In the genomic region with DNA sequence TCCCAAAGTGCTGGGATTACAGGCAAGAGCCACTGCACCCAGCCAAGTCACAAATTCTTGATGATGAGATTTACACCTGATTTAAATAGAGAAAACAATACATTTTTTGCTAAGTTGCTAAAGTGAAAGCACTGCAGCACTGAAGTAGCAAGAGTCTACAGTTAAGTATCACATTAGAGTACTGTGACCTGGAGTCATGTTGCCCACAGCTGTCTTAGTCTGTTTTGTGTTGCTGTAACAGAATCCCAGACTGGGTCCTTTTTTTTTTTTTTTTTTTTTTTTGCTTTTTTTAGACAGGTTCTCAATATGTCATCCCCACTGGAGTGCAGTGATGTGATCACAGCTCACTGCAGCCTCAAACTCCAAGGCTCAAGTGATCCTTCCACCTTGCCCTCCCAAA, we compare ENCODE assay signal across 16 cellular contexts. TPM values are rescaled to one million over a fixed set of nuclear protein-coding genes. Genes with fewer than 3 reads are reported as not detected.
DNase-seq lines count a peak whose midpoint lies in the region; ATAC-seq and TF ChIP-seq lines count a peak whose summit lies in the region.
"Had no signal": no experiment of that assay in that cellular context is flagged by ENCODE, and none has a peak within 500 bp of the region (broad histone marks: within the 10 kb centered on the region; RNA-seq: fewer than 3 reads in every experiment).

No MANE protein-coding gene starts in this region.

- no TSS peak for BruUV-seq in OCI-LY7 (replicated peaks; lab: Mats Ljungman, UMichigan)

- H3K4me1 ChIP-seq in SK-N-SH (ENCODE audit: control insufficient read depth in 1 of 2, insufficient read depth in 2 of 2, low read depth in 1 of 2, low read length in 1 of 2) = no peaks in the 10 kb centered on the region
- H3K4me1 ChIP-seq in OCI-LY7 (ENCODE audit: insufficient read depth, low read length, poor library complexity, severe bottlenecking) = peaks cover 10% of the 10 kb centered on the region

- TF ChIP-seq POLR2A in lower leg skin (IDR thresholded peaks at IDR 0.05) = no peak

- no peak for TF ChIP-seq EP300 in SK-N-SH (IDR thresholded peaks at IDR 0.05; ENCODE audit: borderline replicate concordance in 1 of 2, low read depth in 1 of 2, low read length in 1 of 2)

- H2AFZ ChIP-seq in SK-N-SH (ENCODE audit: low read depth) (no peak overlapping the region), OCI-LY7 (ENCODE audit: low read length) (peak overlapping the region; percentile 95; the same call in 1 of the 2 replicates)

- H3K27me3 ChIP-seq in SK-N-SH (ENCODE audit: insufficient read depth) = no peaks in the 10 kb centered on the region
- H3K27me3 ChIP-seq: BLaER1 had no signal

- peak; percentile 34; the same call in 1 of the 3 replicates for ATAC-seq in SK-N-SH treated with all-trans-retinoic acid at 6 μM for 48 hours
- ATAC-seq in HG02938 (IDR thresholded peaks at IDR 0.05; ENCODE audit: unreplicated experiment) = no peak

- H4K20me1 ChIP-seq in SK-N-SH (ENCODE audit: insufficient read depth) (no peaks in the 10 kb centered on the region), OCI-LY7 (ENCODE audit: insufficient read depth, low read length) (no peaks in the 10 kb centered on the region)
- H4K20me1 ChIP-seq: BLaER1 had no signal

- POLR2A ChIA-PET in SK-N-SH (lab: Yijun Ruan, JAX) (no interaction called here), OCI-LY7 (lab: Charles Lee) (interaction anchor here (0.6 to 1.6 kb wide), 3 partner anchors 11 to 409 kb away, joined by 3 to 4 read pairs (median 3); a partner anchor contains a TSS)

- H3K36me3 ChIP-seq in SK-N-SH (replicated peaks in 1 of 2; ENCODE audit: control insufficient read depth in 1 of 2, insufficient read depth in 2 of 2, low read length in 1 of 2) = no peaks in the 10 kb centered on the region
- no peaks in the 10 kb centered on the region for H3K36me3 ChIP-seq in OCI-LY7 (ENCODE audit: insufficient read depth, low read length)
- H3K36me3 ChIP-seq: BLaER1 had no signal

- H3K9me3 ChIP-seq in SK-N-SH (no peaks in the 10 kb centered on the region), OCI-LY7 (ENCODE audit: low read length) (no peaks in the 10 kb centered on the region)
- H3K9me3 ChIP-seq: BLaER1 had no signal

- TF ChIP-seq CTCF in SK-N-SH (IDR thresholded peaks at IDR 0.05) (no peak), OCI-LY7 (conservative IDR thresholded peaks at IDR 0.05; ENCODE audit: low read length) (no peak), fibroblast of villous mesenchyme (IDR thresholded peaks at IDR 0.05; ENCODE audit: insufficient read depth, low read depth, low read length) (no peak), lower leg skin (IDR thresholded peaks at IDR 0.05) (no peak)

- CTCF ChIA-PET in SK-N-SH (lab: Yijun Ruan, JAX) = no interaction called here
- CTCF ChIA-PET in OCI-LY7 (lab: Charles Lee; ENCODE audit: unreplicated experiment) = no interaction called here

- H3K27ac ChIP-seq in SK-N-SH (ENCODE audit: low read depth in 2 of 2, low read length in 1 of 2) (no peak overlapping the region), OCI-LY7 (ENCODE audit: low read depth, low read length, poor library complexity, severe bottlenecking) (no peak overlapping the region)
- H3K27ac ChIP-seq: BLaER1 had no signal

- H3F3A ChIP-seq in SK-N-SH (replicated peaks; ENCODE audit: insufficient read depth) = no peaks in the 10 kb centered on the region

- H3K4me2 ChIP-seq in SK-N-SH = no peak overlapping the region
- H3K4me2 ChIP-seq in OCI-LY7 (ENCODE audit: low read length) = no peak overlapping the region

- H3K4me3 ChIP-seq in SK-N-SH (ENCODE audit: low read depth in 2 of 2, low read length in 1 of 2) (no peak overlapping the region), OCI-LY7 (ENCODE audit: low read depth, low read length, poor library complexity, severe bottlenecking) (no peak overlapping the region), fibroblast of villous mesenchyme (ENCODE audit: low read depth, low read length) (no peak overlapping the region), lower leg skin (ENCODE audit: low read depth, poor library complexity, severe bottlenecking) (no peak overlapping the region)
- H3K4me3 ChIP-seq: BLaER1 had no signal

- H3K79me2 ChIP-seq in SK-N-SH (ENCODE audit: insufficient read depth) (no peaks in the 10 kb centered on the region), OCI-LY7 (ENCODE audit: insufficient read depth, low read depth, low read length) (no peaks in the 10 kb centered on the region)

- H3K9me2 ChIP-seq in SK-N-SH (no peaks in the 10 kb centered on the region), OCI-LY7 (ENCODE audit: insufficient read depth, low read length) (no peaks in the 10 kb centered on the region)

- intact Hi-C loops in OCI-LY7 (cut with micrococcal nuclease; ENCODE audit: unreplicated experiment) (no loop called here), lower leg skin (cut with DNase I; ENCODE audit: low total_unique reads) (no loop called here)

- TF ChIP-seq RAD21 in SK-N-SH (IDR thresholded peaks at IDR 0.05; ENCODE audit: low read length) = no peak

- H3K9ac ChIP-seq in SK-N-SH = no peak overlapping the region
- H3K9ac ChIP-seq: BLaER1 had no signal

- DNase-seq in SK-N-SH = no peak
- DNase-seq in OCI-LY7 (ENCODE audit: low spot score) = peak; percentile 15
- DNase-seq in fibroblast of villous mesenchyme (ENCODE audit: low read depth) = peak; percentile 3
- DNase-seq in lower leg skin (ENCODE audit: low spot score in 2 of 2) = no peak
- DNase-seq in dedifferentiated amniotic fluid mesenchymal stem cell (ENCODE audit: extremely low spot score) = no peak
- no peak for DNase-seq in NCI-H510A (lab: John Stamatoyannopoulos, UW)
- DNase-seq: 8988T, DMS 273 treated with DMSO at 0.1 percent for 48 hours, H9, IMR-90, NCI-H1436, NCI-H2081 treated with DMSO at 0.1 percent for 48 hours, NCI-H524 had no signal

TF ChIP-seq in SK-N-SH treated with all-trans-retinoic acid at 6 μM for 48 hours, 23 proteins besides CTCF, POLR2A, EP300 and RAD21 (continues in another document):
- TF ChIP-seq, protein P1, sequence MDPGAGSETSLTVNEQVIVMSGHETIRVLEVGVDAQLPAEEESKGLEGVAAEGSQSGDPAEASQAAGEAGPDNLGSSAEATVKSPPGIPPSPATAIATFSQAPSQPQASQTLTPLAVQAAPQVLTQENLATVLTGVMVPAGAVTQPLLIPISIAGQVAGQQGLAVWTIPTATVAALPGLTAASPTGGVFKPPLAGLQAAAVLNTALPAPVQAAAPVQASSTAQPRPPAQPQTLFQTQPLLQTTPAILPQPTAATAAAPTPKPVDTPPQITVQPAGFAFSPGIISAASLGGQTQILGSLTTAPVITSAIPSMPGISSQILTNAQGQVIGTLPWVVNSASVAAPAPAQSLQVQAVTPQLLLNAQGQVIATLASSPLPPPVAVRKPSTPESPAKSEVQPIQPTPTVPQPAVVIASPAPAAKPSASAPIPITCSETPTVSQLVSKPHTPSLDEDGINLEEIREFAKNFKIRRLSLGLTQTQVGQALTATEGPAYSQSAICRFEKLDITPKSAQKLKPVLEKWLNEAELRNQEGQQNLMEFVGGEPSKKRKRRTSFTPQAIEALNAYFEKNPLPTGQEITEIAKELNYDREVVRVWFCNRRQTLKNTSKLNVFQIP (CRISPR knock-in tag; IDR thresholded peaks at IDR 0.05; ENCODE audit: borderline replicate concordance, low read depth) = no peak
- no peak for TF ChIP-seq GLIS3 (CRISPR knock-in tag; IDR thresholded peaks at IDR 0.05)

TF ChIP-seq in SK-N-SH, 30 proteins besides CTCF, POLR2A, EP300 and RAD21:
- TF ChIP-seq RCOR1 (IDR thresholded peaks at IDR 0.05; ENCODE audit: low read length) = no peak
- no peak for TF ChIP-seq TEAD4 (IDR thresholded peaks at IDR 0.05; ENCODE audit: borderline replicate concordance, insufficient read depth)
- TF ChIP-seq FOXJ3 (CRISPR knock-in tag; IDR thresholded peaks at IDR 0.05) = no peak

RNA-seq across cellular contexts. Expression of a gene that starts 23.2 kb away (rescaled TPM):
- 8.7 and 12.9 TPM in 2 replicates for polyA plus RNA-seq in SK-N-SH (2012; rRNA removed)
- polyA plus RNA-seq in SK-N-SH (2012; cell fraction: cytosol; rRNA removed) = 12.7 and 14.5 TPM in 2 replicates
- polyA plus RNA-seq in SK-N-SH (2012; cell fraction: nucleus; rRNA removed) = 4.5 and 6.5 TPM in 2 replicates
- 3.0 and 3.7 TPM in 2 replicates for total RNA-seq in OCI-LY7 (2014; rRNA removed; shearing (Covaris generic))
- 9.5 and 16.2 TPM in 2 replicates for total RNA-seq in OCI-LY7 (2022)
- total RNA-seq in fibroblast of villous mesenchyme = 71.5 and 87.2 TPM in 2 replicates
- total RNA-seq in lower leg skin = 10 to 100 TPM; 63.9 to 91.8 (median 85.8) TPM

Comparison
In these comparisons a context has a peak if more than half of its experiments do, and no peak if none do; other contexts are left out.
1. DNase-seq: peak in OCI-LY7 (single experiment) and fibroblast of villous mesenchyme (single experiment); none in SK-N-SH (single experiment), lower leg skin (0 of 2), dedifferentiated amniotic fluid mesenchymal stem cell (single experiment) and NCI-H510A (single experiment).